In the genomic region with DNA sequence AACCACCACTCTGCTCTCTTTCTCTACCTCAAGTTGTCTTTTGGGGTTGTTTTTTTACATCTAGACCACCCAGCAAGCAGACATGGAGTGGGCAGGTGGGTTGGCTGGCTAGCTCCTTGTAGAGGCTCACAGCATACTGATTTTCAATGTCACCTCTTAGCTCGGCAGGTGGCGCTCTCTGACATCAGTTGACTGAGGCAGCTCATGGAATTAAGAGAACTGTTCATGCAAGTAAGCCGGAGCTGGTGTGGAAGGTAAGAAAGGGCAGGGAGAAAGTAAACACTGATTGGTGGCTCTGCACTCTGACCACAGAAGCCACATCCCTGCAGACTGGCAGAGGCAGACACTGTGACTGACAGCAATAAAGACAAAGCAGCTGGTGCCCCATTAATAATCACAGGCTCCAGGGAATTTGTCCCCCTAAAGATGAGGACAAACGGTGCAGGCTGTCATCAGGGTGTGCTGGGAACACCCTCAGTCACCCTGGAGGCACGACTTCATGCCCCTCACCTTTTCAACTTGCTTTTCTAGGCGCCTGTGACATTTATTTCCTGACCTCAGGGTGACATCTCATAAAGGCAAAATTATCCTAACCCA, we compare ENCODE assay signal across 1 cellular context.
TF ChIP-seq lines count a peak whose summit lies in the region.

No MANE protein-coding gene starts in this region.

TF ChIP-seq in HepG2, 621 proteins besides CTCF, POLR2A, EP300 and RAD21 (continued from another document):
- TF ChIP-seq, protein P1, sequence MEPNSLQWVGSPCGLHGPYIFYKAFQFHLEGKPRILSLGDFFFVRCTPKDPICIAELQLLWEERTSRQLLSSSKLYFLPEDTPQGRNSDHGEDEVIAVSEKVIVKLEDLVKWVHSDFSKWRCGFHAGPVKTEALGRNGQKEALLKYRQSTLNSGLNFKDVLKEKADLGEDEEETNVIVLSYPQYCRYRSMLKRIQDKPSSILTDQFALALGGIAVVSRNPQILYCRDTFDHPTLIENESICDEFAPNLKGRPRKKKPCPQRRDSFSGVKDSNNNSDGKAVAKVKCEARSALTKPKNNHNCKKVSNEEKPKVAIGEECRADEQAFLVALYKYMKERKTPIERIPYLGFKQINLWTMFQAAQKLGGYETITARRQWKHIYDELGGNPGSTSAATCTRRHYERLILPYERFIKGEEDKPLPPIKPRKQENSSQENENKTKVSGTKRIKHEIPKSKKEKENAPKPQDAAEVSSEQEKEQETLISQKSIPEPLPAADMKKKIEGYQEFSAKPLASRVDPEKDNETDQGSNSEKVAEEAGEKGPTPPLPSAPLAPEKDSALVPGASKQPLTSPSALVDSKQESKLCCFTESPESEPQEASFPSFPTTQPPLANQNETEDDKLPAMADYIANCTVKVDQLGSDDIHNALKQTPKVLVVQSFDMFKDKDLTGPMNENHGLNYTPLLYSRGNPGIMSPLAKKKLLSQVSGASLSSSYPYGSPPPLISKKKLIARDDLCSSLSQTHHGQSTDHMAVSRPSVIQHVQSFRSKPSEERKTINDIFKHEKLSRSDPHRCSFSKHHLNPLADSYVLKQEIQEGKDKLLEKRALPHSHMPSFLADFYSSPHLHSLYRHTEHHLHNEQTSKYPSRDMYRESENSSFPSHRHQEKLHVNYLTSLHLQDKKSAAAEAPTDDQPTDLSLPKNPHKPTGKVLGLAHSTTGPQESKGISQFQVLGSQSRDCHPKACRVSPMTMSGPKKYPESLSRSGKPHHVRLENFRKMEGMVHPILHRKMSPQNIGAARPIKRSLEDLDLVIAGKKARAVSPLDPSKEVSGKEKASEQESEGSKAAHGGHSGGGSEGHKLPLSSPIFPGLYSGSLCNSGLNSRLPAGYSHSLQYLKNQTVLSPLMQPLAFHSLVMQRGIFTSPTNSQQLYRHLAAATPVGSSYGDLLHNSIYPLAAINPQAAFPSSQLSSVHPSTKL (CRISPR knock-in tag; IDR thresholded peaks at IDR 0.05): 0 out of 2 replicates have a peak, but pooled peaks have one; percentile 20
- TF ChIP-seq STAG1 (CRISPR knock-in tag; IDR thresholded peaks at IDR 0.05): peak; percentile 78
- TF ChIP-seq ZNF121 (CRISPR knock-in tag; IDR thresholded peaks at IDR 0.05): no peak
- no peak for TF ChIP-seq FOXA1 (IDR thresholded peaks at IDR 0.05)
- TF ChIP-seq FOXA1 (CRISPR knock-in tag; IDR thresholded peaks at IDR 0.05): peak; percentile 54; the same call in 1 of the 2 replicates
- no peak for TF ChIP-seq FOXO4 (CRISPR knock-in tag; conservative IDR thresholded peaks at IDR 0.05)
- no peak for TF ChIP-seq SOX6 (IDR thresholded peaks at IDR 0.05)
- TF ChIP-seq SOX6 (CRISPR knock-in tag; IDR thresholded peaks at IDR 0.05): peak; percentile 41; the same call in 1 of the 2 replicates
- no peak for TF ChIP-seq ATRX (CRISPR knock-in tag; IDR thresholded peaks at IDR 0.05; ENCODE audit: borderline replicate concordance)
- TF ChIP-seq SMAD3 (CRISPR knock-in tag; IDR thresholded peaks at IDR 0.05): 0 out of 2 replicates have a peak, but pooled peaks have one; percentile 35
- no peak for TF ChIP-seq SP2 (CRISPR knock-in tag; IDR thresholded peaks at IDR 0.05)
- TF ChIP-seq NFKB2 (CRISPR knock-in tag; IDR thresholded peaks at IDR 0.05; ENCODE audit: borderline replicate concordance): no peak
- TF ChIP-seq FOXA3 (CRISPR knock-in tag; IDR thresholded peaks at IDR 0.05): peak; percentile 26; the same call in 1 of the 2 replicates
- peak; percentile 71 for TF ChIP-seq ZSCAN25 (CRISPR knock-in tag; IDR thresholded peaks at IDR 0.05)
- 0 out of 2 replicates have a peak, but pooled peaks have one; percentile 38 for TF ChIP-seq ZNF230 (CRISPR knock-in tag; IDR thresholded peaks at IDR 0.05)
